In genomic region chr5:87120518-87121314, GRCh38 we compare ENCODE assay signal across 8 cellular contexts.
DNase-seq lines count a peak whose midpoint lies in the region; ATAC-seq lines count a peak whose summit lies in the region.

No MANE protein-coding gene starts in this region.

- no peak for DNase-seq in activated CD4-positive, CD25-positive, alpha-beta regulatory T cell treated with anti-CD3 and anti-CD28 coated beads, Interleukin-2, amount 50 U/mL, for 72 hours
- DNase-seq in activated CD4-positive, alpha-beta memory T cell treated with anti-CD3 and anti-CD28 coated beads for 36 hours = peak; percentile 33
- DNase-seq in hepatic stellate cell (ENCODE audit: low spot score) = peak; percentile 57
- no peak for DNase-seq in HUDEP-2 (lab: John Stamatoyannopoulos, UW; ENCODE audit: unreplicated experiment in 76 of 76)
- DNase-seq in T1000 (lab: John Stamatoyannopoulos, UW) = no peak
- DNase-seq in retina = no peak

- peak overlapping the region; percentile 79 for H3K27ac Mint-ChIP-seq in activated CD4-positive, alpha-beta memory T cell treated with anti-CD3 and anti-CD28 coated beads for 36 hours

- H3K4me1 Mint-ChIP-seq in activated CD4-positive, alpha-beta memory T cell treated with anti-CD3 and anti-CD28 coated beads for 36 hours (ENCODE audit: low read depth) = peaks cover 55% of the 10 kb centered on the region

- peak; percentile 83 to 85 for ATAC-seq in activated CD4-positive, CD25-positive, alpha-beta regulatory T cell treated with anti-CD3 and anti-CD28 coated beads, Interleukin-2, amount 50 U/mL, for 24 hours
- peak; percentile 20 for ATAC-seq in HG03520 (IDR thresholded peaks at IDR 0.05; ENCODE audit: unreplicated experiment)

- H3K9me3 Mint-ChIP-seq in activated CD4-positive, alpha-beta memory T cell treated with anti-CD3 and anti-CD28 coated beads for 36 hours = no peaks in the 10 kb centered on the region

- H3K36me3 Mint-ChIP-seq in activated CD4-positive, alpha-beta memory T cell treated with anti-CD3 and anti-CD28 coated beads for 36 hours = no peaks in the 10 kb centered on the region

- POLR2A ChIA-PET in activated CD4-positive, alpha-beta memory T cell treated with anti-CD3 and anti-CD28 coated beads for 36 hours (lab: Charles Lee) = no interaction called here

- H3K4me3 Mint-ChIP-seq in activated CD4-positive, alpha-beta memory T cell treated with anti-CD3 and anti-CD28 coated beads for 36 hours = peak overlapping the region; percentile 6

- H3K27me3 Mint-ChIP-seq in activated CD4-positive, alpha-beta memory T cell treated with anti-CD3 and anti-CD28 coated beads for 36 hours = no peaks in the 10 kb centered on the region

- CTCF ChIA-PET in activated CD4-positive, alpha-beta memory T cell treated with anti-CD3 and anti-CD28 coated beads for 36 hours (lab: Charles Lee) = no interaction called here

- intact Hi-C loops in activated CD4-positive, alpha-beta memory T cell treated with anti-CD3 and anti-CD28 coated beads for 36 hours (cut with micrococcal nuclease) = loop anchor here (1.0 to 5.0 kb wide), 9 partner anchors 17 to 292 kb away; partner anchors contain the start of genes CCNH and RASA1

Comparison
In these comparisons a context has a peak if more than half of its experiments do, and no peak if none do; other contexts are left out.
1. DNase-seq: peak in activated CD4-positive, alpha-beta memory T cell treated with anti-CD3 and anti-CD28 coated beads for 36 hours (single experiment) and hepatic stellate cell (single experiment); none in activated CD4-positive, CD25-positive, alpha-beta regulatory T cell treated with anti-CD3 and anti-CD28 coated beads, Interleukin-2, amount 50 U/mL, for 72 hours (single experiment), HUDEP-2 (0 of 76), T1000 (single experiment) and retina (single experiment).